8 cellular contexts compared by ENCODE assay signal in the genomic region with DNA sequence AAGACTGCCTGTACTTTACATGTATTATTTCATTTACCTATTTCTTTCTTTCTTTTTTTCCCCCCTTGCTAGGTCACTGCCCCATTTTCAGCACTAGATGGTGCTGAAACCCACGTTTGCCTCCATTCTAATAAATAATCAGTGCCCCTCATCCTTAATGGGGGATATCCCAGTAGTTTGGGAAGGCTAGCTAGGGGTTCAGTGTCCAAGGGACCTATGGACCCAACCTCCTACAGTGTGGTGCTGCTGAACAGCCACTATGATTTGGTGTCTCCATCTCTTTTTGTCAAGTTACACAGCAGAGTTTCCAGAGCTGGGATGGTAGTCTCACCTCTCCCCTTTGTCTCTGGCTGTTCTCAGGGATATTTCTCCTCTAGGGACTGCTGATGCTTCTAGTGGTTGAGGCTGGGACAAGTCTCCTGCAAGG. TPM values are rescaled to one million over a fixed set of nuclear protein-coding genes. Genes with fewer than 3 reads are reported as not detected.
A peak's percentile ranks its signal among the peaks of the same experiment; 100 is the strongest.
DNase-seq lines count a peak whose midpoint lies in the region; ATAC-seq and TF ChIP-seq lines count a peak whose summit lies in the region.

No MANE protein-coding gene starts in this region.

- peaks cover 54% of the 10 kb centered on the region for H3K27me3 Mint-ChIP-seq in activated T-helper 1 cell treated with anti-CD3 and anti-CD28 coated beads, Interleukin-12 subunit alpha, Interleukin-12 subunit beta, Interleukin-2, Interleukin-4 antibody, amounts not matched to agents 30 ng/mL and 10 ng/mL and 1 ng/mL, durations not matched to agents 14 hours and 24 hours and 36 hours (ENCODE audit: insufficient read depth)

- peak; percentile 70 for TF ChIP-seq CTCF in AG10803 (conservative IDR thresholded peaks at IDR 0.05; ENCODE audit: low read length)
- peak; percentile 59; the same call in 1 of the 2 replicates for TF ChIP-seq CTCF in GM12875 (IDR thresholded peaks at IDR 0.05; ENCODE audit: borderline replicate concordance, insufficient read depth, low read depth, low read length)

- no peak for DNase-seq in AG10803 (ENCODE audit: low read depth)
- DNase-seq in RPMI7951 (ENCODE audit: low read depth), result peak; percentile 27
- DNase-seq in glomerular visceral epithelial cell (ENCODE audit: extremely low spot score), result peak; percentile 20
- no peak for DNase-seq in inferior parietal cortex (ENCODE audit: extremely low spot score)
- DNase-seq in activated T-helper 1 cell treated with anti-CD3 and anti-CD28 coated beads, Interleukin-12 subunit alpha, Interleukin-12 subunit beta, Interleukin-2, Interleukin-4 antibody, amounts not matched to agents 30 ng/mL and 10 ng/mL and 1 ng/mL, durations not matched to agents 14 hours and 24 hours and 36 hours (ENCODE audit: low spot score), result no peak
- no peak for DNase-seq in GF-D8 (lab: John Stamatoyannopoulos, UW)

- intact Hi-C loops in activated T-helper 1 cell treated with anti-CD3 and anti-CD28 coated beads, Interleukin-12 subunit alpha, Interleukin-12 subunit beta, Interleukin-2, Interleukin-4 antibody, amounts not matched to agents 30 ng/mL and 10 ng/mL and 1 ng/mL, durations not matched to agents 14 hours and 24 hours and 36 hours (cut with micrococcal nuclease), result loop anchor here (1.0 kb wide), 1 partner anchor 52 kb away; no protein-coding TSS in a partner anchor

- H3K27ac Mint-ChIP-seq in activated T-helper 1 cell treated with anti-CD3 and anti-CD28 coated beads, Interleukin-12 subunit alpha, Interleukin-12 subunit beta, Interleukin-2, Interleukin-4 antibody, amounts not matched to agents 30 ng/mL and 10 ng/mL and 1 ng/mL, durations not matched to agents 14 hours and 24 hours and 36 hours, result no peak overlapping the region

- no peak for ATAC-seq in GM21576 (IDR thresholded peaks at IDR 0.05; ENCODE audit: unreplicated experiment)

- no peak overlapping the region for H3K4me3 ChIP-seq in AG10803 (ENCODE audit: low read length)
- no peak overlapping the region for H3K4me3 ChIP-seq in GM12875 (ENCODE audit: low read depth, low read length)

- H3K36me3 Mint-ChIP-seq in activated T-helper 1 cell treated with anti-CD3 and anti-CD28 coated beads, Interleukin-12 subunit alpha, Interleukin-12 subunit beta, Interleukin-2, Interleukin-4 antibody, amounts not matched to agents 30 ng/mL and 10 ng/mL and 1 ng/mL, durations not matched to agents 14 hours and 24 hours and 36 hours (ENCODE audit: low read depth), result no peaks in the 10 kb centered on the region

- H3K4me3 Mint-ChIP-seq in activated T-helper 1 cell treated with anti-CD3 and anti-CD28 coated beads, Interleukin-12 subunit alpha, Interleukin-12 subunit beta, Interleukin-2, Interleukin-4 antibody, amounts not matched to agents 30 ng/mL and 10 ng/mL and 1 ng/mL, durations not matched to agents 14 hours and 24 hours and 36 hours, result no peak overlapping the region

- no peaks in the 10 kb centered on the region for H3K9me3 Mint-ChIP-seq in activated T-helper 1 cell treated with anti-CD3 and anti-CD28 coated beads, Interleukin-12 subunit alpha, Interleukin-12 subunit beta, Interleukin-2, Interleukin-4 antibody, amounts not matched to agents 30 ng/mL and 10 ng/mL and 1 ng/mL, durations not matched to agents 14 hours and 24 hours and 36 hours

- peaks cover 8% of the 10 kb centered on the region for H3K4me1 Mint-ChIP-seq in activated T-helper 1 cell treated with anti-CD3 and anti-CD28 coated beads, Interleukin-12 subunit alpha, Interleukin-12 subunit beta, Interleukin-2, Interleukin-4 antibody, amounts not matched to agents 30 ng/mL and 10 ng/mL and 1 ng/mL, durations not matched to agents 14 hours and 24 hours and 36 hours (ENCODE audit: low read depth)

RNA-seq across cellular contexts. Expression of gene HCFC2, which starts 6.5 kb away (rescaled TPM):
- 10.7 and 17.3 TPM in 2 replicates for total RNA-seq in RPMI7951 (2014; rRNA removed; shearing (Covaris generic))
- total RNA-seq in activated T-helper 1 cell treated with anti-CD3 and anti-CD28 coated beads, Interleukin-12 subunit alpha, Interleukin-12 subunit beta, Interleukin-2, Interleukin-4 antibody, amounts not matched to agents 30 ng/mL and 10 ng/mL and 1 ng/mL, durations not matched to agents 14 hours and 24 hours and 36 hours, result 8.5 and 8.9 TPM in 2 replicates

RNA-seq across cellular contexts. Expression of gene GLT8D2, which starts 7.8 kb away (rescaled TPM):
- 10.4 and 14.8 TPM in 2 replicates for total RNA-seq in RPMI7951 (2014; rRNA removed; shearing (Covaris generic))
- 0.13 TPM in 1 of 2 replicates, not detected in the other for total RNA-seq in activated T-helper 1 cell treated with anti-CD3 and anti-CD28 coated beads, Interleukin-12 subunit alpha, Interleukin-12 subunit beta, Interleukin-2, Interleukin-4 antibody, amounts not matched to agents 30 ng/mL and 10 ng/mL and 1 ng/mL, durations not matched to agents 14 hours and 24 hours and 36 hours

Comparison
In these comparisons a context has a peak if more than half of its experiments do, and no peak if none do; other contexts are left out.
1. DNase-seq: peak in RPMI7951 (single experiment) and glomerular visceral epithelial cell (single experiment); none in AG10803 (single experiment), inferior parietal cortex (single experiment), activated T-helper 1 cell treated with anti-CD3 and anti-CD28 coated beads, Interleukin-12 subunit alpha, Interleukin-12 subunit beta, Interleukin-2, Interleukin-4 antibody, amounts not matched to agents 30 ng/mL and 10 ng/mL and 1 ng/mL, durations not matched to agents 14 hours and 24 hours and 36 hours (single experiment) and GF-D8 (single experiment).
2. RNA of gene GLT8D2, which starts 7.8 kb away (total RNA-seq): 10.4 to 14.8 TPM in RPMI7951; 0.13 TPM in activated T-helper 1 cell treated with anti-CD3 and anti-CD28 coated beads, Interleukin-12 subunit alpha, Interleukin-12 subunit beta, Interleukin-2, Interleukin-4 antibody, amounts not matched to agents 30 ng/mL and 10 ng/mL and 1 ng/mL, durations not matched to agents 14 hours and 24 hours and 36 hours; every median in the first group is over 10 times any median in the second.